ENCODE assay signal across 8 cellular contexts in the genomic region with DNA sequence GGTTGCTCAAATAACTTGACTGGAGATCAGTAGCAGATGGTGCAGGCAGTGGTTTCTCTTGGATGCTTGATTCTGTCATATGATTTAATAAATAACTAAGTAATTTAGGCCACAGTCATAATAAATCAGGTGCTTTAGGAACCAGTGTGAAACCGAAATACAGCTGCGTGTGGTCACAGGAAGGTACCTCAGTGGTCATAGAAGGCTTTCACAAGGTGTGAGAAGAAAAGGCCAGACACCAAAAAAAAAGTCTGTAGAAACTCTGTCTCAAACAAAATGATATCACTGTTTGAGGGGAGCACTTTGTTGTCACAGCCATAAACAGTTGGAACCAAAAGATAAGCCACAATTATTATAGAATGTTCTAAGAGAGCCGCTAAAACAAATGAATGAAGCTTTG. TPM values are rescaled to one million over a fixed set of nuclear protein-coding genes. Genes with fewer than 3 reads are reported as not detected.
DNase-seq lines count a peak whose midpoint lies in the region; ATAC-seq, FAIRE-seq and TF ChIP-seq lines count a peak whose summit lies in the region.

No MANE protein-coding gene starts in this region.

- TF ChIP-seq EP300 in HepG2 (IDR thresholded peaks at IDR 0.05; ENCODE audit: low read depth in 2 of 2, low read length in 2 of 2) = no peak
- TF ChIP-seq EP300 in HepG2 (CRISPR knock-in tag; IDR thresholded peaks at IDR 0.05; ENCODE audit: borderline replicate concordance) = no peak

- CTCF ChIA-PET in HepG2 (lab: Yijun Ruan, JAX; ENCODE audit: low intra/inter-chr PET ratio, low total read pairs) = no interaction called here

- H3K9me3 ChIP-seq in HepG2 (ENCODE audit: low read length) = no peaks in the 10 kb centered on the region

- no peak for FAIRE-seq in HepG2 (lab: Jason Lieb, UNC)

- intact Hi-C loops in HepG2 (cut with micrococcal nuclease; ENCODE audit: unreplicated experiment) = loop anchor here (5.0 kb wide), 1 partner anchor 168 kb away; no protein-coding TSS in a partner anchor

- H3K36me3 ChIP-seq in HepG2 (replicated peaks in 1 of 2; ENCODE audit: control insufficient read depth in 1 of 2, insufficient read depth in 2 of 2, low read length in 2 of 2) = no peaks in the 10 kb centered on the region

- BruUV-seq in HepG2 (replicated peaks; lab: Mats Ljungman, UMichigan) = no TSS peak

- no peak for TF ChIP-seq POLR2A in HepG2 (IDR thresholded peaks at IDR 0.05; ENCODE audit: insufficient read depth in 1 of 2, low read depth in 2 of 2, low read length in 2 of 2)

- DNase-seq in HepG2 (ENCODE audit: low spot score) (peak; percentile 26), amniotic stem cell (lab: John Stamatoyannopoulos, UW) (no peak)
- no peak for DNase-seq in stimulated activated CD4-positive, alpha-beta T cell treated with anti-CD3 and anti-CD28 coated beads, Interleukin-4, amount 100 ng/mL, for 24 hours
- DNase-seq in activated CD8-positive, alpha-beta memory T cell treated with anti-CD3 and anti-CD28 coated beads, Interleukin-2, amount 50 U/mL, for 48 hours = no peak
- DNase-seq in activated T-cell treated with anti-CD3 and anti-CD28 coated beads, Interleukin-2, amount 50 U/mL, for 1 hour = no peak

- peaks cover 15% of the 10 kb centered on the region for H3K4me1 ChIP-seq in HepG2 (ENCODE audit: insufficient read depth, low read length)

- no peaks in the 10 kb centered on the region for H3K79me2 ChIP-seq in HepG2 (ENCODE audit: insufficient read depth, low read length)

- no peak overlapping the region for H3K4me2 ChIP-seq in HepG2 (ENCODE audit: low read depth, low read length)

- no peak for TF ChIP-seq RAD21 in HepG2 (CRISPR knock-in tag; IDR thresholded peaks at IDR 0.05)

- no peak overlapping the region for H3K27ac ChIP-seq in HepG2 (ENCODE audit: extremely low read length, insufficient read depth, low read length)

- ATAC-seq in GM18870 (IDR thresholded peaks at IDR 0.05; ENCODE audit: unreplicated experiment) (peak; percentile 99), GM21825 (IDR thresholded peaks at IDR 0.05; ENCODE audit: unreplicated experiment) (peak; percentile 98), HG03521 (IDR thresholded peaks at IDR 0.05; ENCODE audit: unreplicated experiment) (peak; percentile 98), HepG2 (no peak)

- no peak overlapping the region for H3K9ac ChIP-seq in HepG2 (ENCODE audit: insufficient read depth, low read depth, low read length)

- no peak overlapping the region for H3K4me3 ChIP-seq in HepG2 (replicated peaks in 1 of 3; ENCODE audit: insufficient read depth in 1 of 3, low read depth in 2 of 3, low read length in 3 of 3)

- H4K20me1 ChIP-seq in HepG2 (ENCODE audit: insufficient read depth, low read length) = no peaks in the 10 kb centered on the region

- H3K27me3 ChIP-seq in HepG2 (ENCODE audit: control insufficient read depth in 1 of 2, insufficient read depth in 2 of 2, low read length in 2 of 2) = peaks cover 1 to 12% of the 10 kb centered on the region in 2 experiments; a peak in 2 of 5 replicates

- H2AFZ ChIP-seq in HepG2 (ENCODE audit: low read length) = no peak overlapping the region

- in situ Hi-C loops in HepG2 (cut with HindIII; ENCODE audit: extremely low pct_ligation_motif_present, low pct_unique_long_range_greater_than_20kb) = no loop called here

- POLR2A ChIA-PET in HepG2 (lab: Yijun Ruan, JAX) = no interaction called here

- 5% methylated on average over 3 of the region's 3 CpGs for WGBS in HepG2 (ENCODE audit: low lambda C conversion rate)

- TF ChIP-seq CTCF in HepG2 (CRISPR knock-in tag; IDR thresholded peaks at IDR 0.05) = no peak

TF ChIP-seq in HepG2, 621 proteins besides CTCF, POLR2A, EP300 and RAD21 (continues in another document):
- no peak for TF ChIP-seq ZNF576 (CRISPR knock-in tag; IDR thresholded peaks at IDR 0.05)
- TF ChIP-seq ZIK1 (CRISPR knock-in tag; IDR thresholded peaks at IDR 0.05; ENCODE audit: borderline replicate concordance, low read depth) = no peak
- no peak for TF ChIP-seq IRX3 (CRISPR knock-in tag; IDR thresholded peaks at IDR 0.05; ENCODE audit: borderline replicate concordance, low read depth)
- TF ChIP-seq, protein P1, sequence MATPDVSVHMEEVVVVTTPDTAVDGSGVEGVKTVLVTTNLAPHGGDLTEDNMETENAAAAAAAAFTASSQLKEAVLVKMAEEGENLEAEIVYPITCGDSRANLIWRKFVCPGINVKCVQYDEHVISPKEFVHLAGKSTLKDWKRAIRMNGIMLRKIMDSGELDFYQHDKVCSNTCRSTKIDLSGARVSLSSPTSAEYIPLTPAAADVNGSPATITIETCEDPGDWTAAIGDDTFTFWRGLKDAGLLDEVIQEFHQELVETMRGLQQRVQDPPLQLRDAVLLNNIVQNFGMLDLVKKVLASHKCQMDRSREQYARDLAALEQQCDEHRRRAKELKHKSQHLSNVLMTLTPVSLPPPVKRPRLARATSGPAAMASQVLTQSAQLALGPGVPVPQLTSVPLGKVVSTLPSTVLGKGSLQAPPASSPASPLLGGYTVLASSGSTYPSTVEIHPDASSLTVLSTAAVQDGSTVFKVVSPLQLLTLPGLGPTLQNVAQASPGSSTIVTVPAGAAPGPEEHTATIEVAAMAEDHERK (CRISPR knock-in tag; IDR thresholded peaks at IDR 0.05; ENCODE audit: low read depth) = no peak
- TF ChIP-seq SIX4 (CRISPR knock-in tag; IDR thresholded peaks at IDR 0.05) = no peak
- TF ChIP-seq, protein P2, sequence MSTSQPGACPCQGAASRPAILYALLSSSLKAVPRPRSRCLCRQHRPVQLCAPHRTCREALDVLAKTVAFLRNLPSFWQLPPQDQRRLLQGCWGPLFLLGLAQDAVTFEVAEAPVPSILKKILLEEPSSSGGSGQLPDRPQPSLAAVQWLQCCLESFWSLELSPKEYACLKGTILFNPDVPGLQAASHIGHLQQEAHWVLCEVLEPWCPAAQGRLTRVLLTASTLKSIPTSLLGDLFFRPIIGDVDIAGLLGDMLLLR (CRISPR knock-in tag; IDR thresholded peaks at IDR 0.05) = no peak
- TF ChIP-seq, protein P3, sequence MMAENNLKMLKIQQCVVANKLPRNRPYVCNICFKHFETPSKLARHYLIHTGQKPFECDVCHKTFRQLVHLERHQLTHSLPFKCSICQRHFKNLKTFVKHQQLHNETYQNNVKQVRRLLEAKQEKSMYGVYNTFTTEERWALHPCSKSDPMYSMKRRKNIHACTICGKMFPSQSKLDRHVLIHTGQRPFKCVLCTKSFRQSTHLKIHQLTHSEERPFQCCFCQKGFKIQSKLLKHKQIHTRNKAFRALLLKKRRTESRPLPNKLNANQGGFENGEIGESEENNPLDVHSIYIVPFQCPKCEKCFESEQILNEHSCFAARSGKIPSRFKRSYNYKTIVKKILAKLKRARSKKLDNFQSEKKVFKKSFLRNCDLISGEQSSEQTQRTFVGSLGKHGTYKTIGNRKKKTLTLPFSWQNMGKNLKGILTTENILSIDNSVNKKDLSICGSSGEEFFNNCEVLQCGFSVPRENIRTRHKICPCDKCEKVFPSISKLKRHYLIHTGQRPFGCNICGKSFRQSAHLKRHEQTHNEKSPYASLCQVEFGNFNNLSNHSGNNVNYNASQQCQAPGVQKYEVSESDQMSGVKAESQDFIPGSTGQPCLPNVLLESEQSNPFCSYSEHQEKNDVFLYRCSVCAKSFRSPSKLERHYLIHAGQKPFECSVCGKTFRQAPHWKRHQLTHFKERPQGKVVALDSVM (CRISPR knock-in tag; IDR thresholded peaks at IDR 0.05) = no peak
- TF ChIP-seq ZNF33A (CRISPR knock-in tag; IDR thresholded peaks at IDR 0.05; ENCODE audit: borderline replicate concordance) = no peak

RNA-seq across cellular contexts. Expression of gene ARMC2, which starts 56.5 kb away (rescaled TPM):
- 3.2 and 4.4 TPM in 2 replicates for total RNA-seq in HepG2 (2016; rRNA removed; fragmentation: Illumina TruSeq; extraction: Trizol)
- 2.7 and 3.0 TPM in 2 replicates for total RNA-seq in HepG2 (2016; cell fraction: cytosol; rRNA removed; fragmentation: Illumina TruSeq; extraction: Trizol; ENCODE audit: low read depth)
- total RNA-seq in HepG2 (2016; cell fraction: insoluble cytoplasmic fraction; rRNA removed; fragmentation: Illumina TruSeq; extraction: Trizol) = 3.0 and 3.8 TPM in 2 replicates
- total RNA-seq in HepG2 (2016; cell fraction: membrane; rRNA removed; fragmentation: Illumina TruSeq; extraction: Trizol) = 3.9 and 4.8 TPM in 2 replicates
- 3.3 and 4.0 TPM in 2 replicates for total RNA-seq in HepG2 (2016; cell fraction: nucleus; rRNA removed; fragmentation: Illumina TruSeq; extraction: Trizol)
- polyA plus RNA-seq in HepG2 (2011; rRNA removed) = 1.4 and 2.2 TPM in 2 replicates
- 1.1 and 2.0 TPM in 2 replicates for polyA plus RNA-seq in HepG2 (2011; cell fraction: cytosol; rRNA removed)
- 0.93 and 2.3 TPM in 2 replicates for polyA plus RNA-seq in HepG2 (2011; cell fraction: nucleus; rRNA removed)
- polyA plus RNA-seq in HepG2 (2012) = 1.1 and 1.8 TPM in 2 replicates
- polyA plus RNA-seq in HepG2 (2016; cell fraction: cytosol; fragmentation: Illumina TruSeq; extraction: Trizol; ENCODE audit: low read depth) = 4.8 and 5.1 TPM in 2 replicates
- polyA plus RNA-seq in HepG2 (2016; cell fraction: insoluble cytoplasmic fraction; fragmentation: Illumina TruSeq; extraction: Trizol; ENCODE audit: low read depth) = 2.6 and 3.1 TPM in 2 replicates
- polyA plus RNA-seq in HepG2 (2016; cell fraction: membrane; fragmentation: Illumina TruSeq; extraction: Trizol; ENCODE audit: low read depth) = 3.6 and 4.0 TPM in 2 replicates
- polyA plus RNA-seq in HepG2 (2016; cell fraction: nucleus; fragmentation: Illumina TruSeq; extraction: Trizol; ENCODE audit: insufficient read depth, low read depth) = 4.9 and 5.6 TPM in 2 replicates
- 2.0 and 2.2 TPM in 2 replicates for polyA minus RNA-seq in HepG2 (2011; rRNA and poly(A)+ RNA removed; ENCODE audit: low replicate concordance)
- polyA minus RNA-seq in HepG2 (2011; cell fraction: cytosol; rRNA and poly(A)+ RNA removed) = 1.8 and 2.2 TPM in 2 replicates
- polyA minus RNA-seq in HepG2 (2011; cell fraction: nucleus; rRNA and poly(A)+ RNA removed) = 3.2 and 4.6 TPM in 2 replicates
